In genomic region chr4:156295676-156296075, GRCh38 we compare ENCODE assay signal across 18 cellular contexts.
DNase-seq lines count a peak whose midpoint lies in the region; ATAC-seq, FAIRE-seq and TF ChIP-seq lines count a peak whose summit lies in the region.
"Had no signal": no experiment of that assay in that cellular context is flagged by ENCODE, and none has a peak within 500 bp of the region (broad histone marks: within the 10 kb centered on the region; RNA-seq: fewer than 3 reads in every experiment).

No MANE protein-coding gene starts in this region.

- H4K8ac ChIP-seq in mesendoderm (ENCODE audit: low read depth, low read length): no peak overlapping the region

- H3K9ac ChIP-seq in HepG2 (ENCODE audit: insufficient read depth, low read depth, low read length) (no peak overlapping the region), mesendoderm (ENCODE audit: low read length) (no peak overlapping the region)

- H4K5ac ChIP-seq in mesendoderm (ENCODE audit: low read length): no peak overlapping the region

- peaks cover 5 to 11% of the 10 kb centered on the region in 2 donors for H3K9me3 Mint-ChIP-seq in natural killer cell

- H3K36me3 ChIP-seq in HepG2 (replicated peaks in 1 of 2; ENCODE audit: control insufficient read depth in 1 of 2, insufficient read depth in 2 of 2, low read length in 2 of 2): no peaks in the 10 kb centered on the region
- no peaks in the 10 kb centered on the region for H3K36me3 ChIP-seq in right lobe of liver
- H3K36me3 ChIP-seq in mesendoderm (ENCODE audit: control insufficient read depth, insufficient read depth, low read length): no peaks in the 10 kb centered on the region
- no peaks in the 10 kb centered on the region for H3K36me3 ChIP-seq in esophagus muscularis mucosa

- no TSS peak for BruUV-seq in HepG2 (replicated peaks; lab: Mats Ljungman, UMichigan)

- no peak overlapping the region for H2AK5ac ChIP-seq in mesendoderm (ENCODE audit: low read length)

- H3K4me3 Mint-ChIP-seq in natural killer cell: no peak overlapping the region

- H3K4me1 ChIP-seq in HepG2 (ENCODE audit: insufficient read depth, low read length) (no peaks in the 10 kb centered on the region), right lobe of liver (no peaks in the 10 kb centered on the region), mesendoderm (ENCODE audit: control insufficient read depth, low read depth, low read length) (no peaks in the 10 kb centered on the region), esophagus muscularis mucosa (peaks cover 11 to 23% (median 18%) of the 10 kb centered on the region in 4 donors)

- H3K18ac ChIP-seq in mesendoderm (ENCODE audit: low read length): no peak overlapping the region

- POLR2A ChIA-PET in HepG2 (lab: Yijun Ruan, JAX): no interaction called here

- TF ChIP-seq POLR2A in HepG2 (IDR thresholded peaks at IDR 0.05; ENCODE audit: insufficient read depth in 1 of 2, low read depth in 2 of 2, low read length in 2 of 2) (no peak), right lobe of liver (IDR thresholded peaks at IDR 0.05) (no peak), esophagus muscularis mucosa (IDR thresholded peaks at IDR 0.05; ENCODE audit: low read depth) (no peak)

- H3K56ac ChIP-seq in mesendoderm (ENCODE audit: low read length): no peak overlapping the region

- H2BK5ac ChIP-seq in mesendoderm (ENCODE audit: low read length): no peak overlapping the region

- H3K4me1 Mint-ChIP-seq in natural killer cell: no peaks in the 10 kb centered on the region

- H3K27me3 ChIP-seq in HepG2 (ENCODE audit: control insufficient read depth in 1 of 2, insufficient read depth in 2 of 2, low read length in 2 of 2): no peaks in the 10 kb centered on the region
- no peaks in the 10 kb centered on the region for H3K27me3 ChIP-seq in right lobe of liver
- H3K27me3 ChIP-seq in mesendoderm (ENCODE audit: insufficient read depth, low read length, poor library complexity): no peaks in the 10 kb centered on the region
- H3K27me3 ChIP-seq in esophagus muscularis mucosa: no peaks in the 10 kb centered on the region

- ATAC-seq in HepG2 (no peak), right lobe of liver (no peak), GM19035 (IDR thresholded peaks at IDR 0.05; ENCODE audit: unreplicated experiment) (no peak), natural killer cell (no peak)
- ATAC-seq: HCT116, Panc1 had no signal

- H3K27ac ChIP-seq in HepG2 (ENCODE audit: extremely low read length, insufficient read depth, low read length) (no peak overlapping the region), right lobe of liver (no peak overlapping the region), mesendoderm (ENCODE audit: low read depth, low read length) (no peak overlapping the region), esophagus muscularis mucosa (replicated peaks in 1 of 4) (no peak overlapping the region)
- H3K27ac ChIP-seq: C4-2B had no signal

- no peaks in the 10 kb centered on the region for H3K36me3 Mint-ChIP-seq in natural killer cell

- H3K27me3 Mint-ChIP-seq in natural killer cell (ENCODE audit: low read depth in 2 of 2): no peaks in the 10 kb centered on the region

- no peak overlapping the region for H3K4ac ChIP-seq in mesendoderm (ENCODE audit: low read depth, low read length)

- H3K79me1 ChIP-seq in mesendoderm (ENCODE audit: low read length): no peaks in the 10 kb centered on the region

- DNase-seq in HepG2 (ENCODE audit: low spot score): no peak
- DNase-seq in right lobe of liver: no peak
- DNase-seq in cardiac fibroblast (ENCODE audit: low read depth in 2 of 2): peak; percentile 16 to 45
- DNase-seq in mesendoderm: no peak
- no peak for DNase-seq in esophagus muscularis mucosa (ENCODE audit: extremely low spot score)
- no peak for DNase-seq in activated naive CD4-positive, alpha-beta T cell treated with Interleukin-2 at 50 U/mL for 16 hours
- DNase-seq in natural killer cell: no peak
- DNase-seq: COR-L47, NCI-H146, NCI-H2107, NCI-H226, NCI-H526, Right ventricle myocardium superior had no signal

- H3K9me3 ChIP-seq in HepG2 (ENCODE audit: low read length) (no peaks in the 10 kb centered on the region), right lobe of liver (no peaks in the 10 kb centered on the region), esophagus muscularis mucosa (no peaks in the 10 kb centered on the region)

- no peak for TF ChIP-seq EP300 in HepG2 (IDR thresholded peaks at IDR 0.05; ENCODE audit: low read depth in 2 of 2, low read length in 2 of 2)
- no peak for TF ChIP-seq EP300 in HepG2 (CRISPR knock-in tag; IDR thresholded peaks at IDR 0.05; ENCODE audit: borderline replicate concordance)
- TF ChIP-seq EP300 in esophagus muscularis mucosa (IDR thresholded peaks at IDR 0.05): no peak

- H3K4me2 ChIP-seq in HepG2 (ENCODE audit: low read depth, low read length) (no peak overlapping the region), mesendoderm (ENCODE audit: low read length) (no peak overlapping the region)

- in situ Hi-C loops in HepG2 (cut with HindIII; ENCODE audit: extremely low pct_ligation_motif_present, low pct_unique_long_range_greater_than_20kb): no loop called here

- no peaks in the 10 kb centered on the region for H3K79me2 ChIP-seq in HepG2 (ENCODE audit: insufficient read depth, low read length)
- H3K79me2 ChIP-seq in mesendoderm (ENCODE audit: control insufficient read depth, insufficient read depth, low read length): no peaks in the 10 kb centered on the region

- H4K20me1 ChIP-seq in HepG2 (ENCODE audit: insufficient read depth, low read length): no peaks in the 10 kb centered on the region

- FAIRE-seq in HepG2 (lab: Jason Lieb, UNC): no peak
- FAIRE-seq: A204.1 had no signal

- TF ChIP-seq RAD21 in HepG2 (CRISPR knock-in tag; IDR thresholded peaks at IDR 0.05): no peak

- TF ChIP-seq CTCF in HepG2 (CRISPR knock-in tag; IDR thresholded peaks at IDR 0.05) (no peak), right lobe of liver (IDR thresholded peaks at IDR 0.05) (no peak), cardiac fibroblast (IDR thresholded peaks at IDR 0.05; ENCODE audit: low read depth, low read length) (no peak), esophagus muscularis mucosa (IDR thresholded peaks at IDR 0.05) (no peak), natural killer cell (IDR thresholded peaks at IDR 0.05) (no peak)

- intact Hi-C loops in HepG2 (cut with micrococcal nuclease; ENCODE audit: unreplicated experiment): loop anchor here (10.0 kb wide), 1 partner anchor 379 kb away; no protein-coding TSS in a partner anchor
- intact Hi-C loops in right lobe of liver (cut with DNase I): no loop called here
- intact Hi-C loops in esophagus muscularis mucosa (cut with DNase I): no loop called here
- intact Hi-C loops in natural killer cell (cut with micrococcal nuclease): no loop called here

- CTCF ChIA-PET in HepG2 (lab: Yijun Ruan, JAX; ENCODE audit: low intra/inter-chr PET ratio, low total read pairs): no interaction called here

- peak overlapping the region; percentile 19 for H2BK15ac ChIP-seq in mesendoderm (replicated peaks; ENCODE audit: low read depth)

- H3K23ac ChIP-seq in mesendoderm (ENCODE audit: low read length): no peak overlapping the region

- H3K4me3 ChIP-seq in HepG2 (replicated peaks in 1 of 3; ENCODE audit: insufficient read depth in 1 of 3, low read depth in 2 of 3, low read length in 3 of 3) (no peak overlapping the region), right lobe of liver (no peak overlapping the region), cardiac fibroblast (replicated peaks in 1 of 2; ENCODE audit: low read depth in 2 of 2, low read length in 2 of 2) (no peak overlapping the region), mesendoderm (ENCODE audit: low read length) (no peak overlapping the region), esophagus muscularis mucosa (no peak overlapping the region)

- no peak overlapping the region for H3K27ac Mint-ChIP-seq in natural killer cell

- no peak overlapping the region for H2AFZ ChIP-seq in HepG2 (ENCODE audit: low read length)

- H2BK120ac ChIP-seq in mesendoderm (ENCODE audit: low read depth, low read length): no peak overlapping the region

TF ChIP-seq in HepG2, 621 proteins besides CTCF, POLR2A, EP300 and RAD21:
- TF ChIP-seq HIC2 (CRISPR knock-in tag; IDR thresholded peaks at IDR 0.05; ENCODE audit: low read depth) (no peak), CEBPB (IDR thresholded peaks at IDR 0.05; ENCODE audit: borderline replicate concordance, low read depth, low read length) (peak; percentile 26; the same call in 1 of the 2 replicates)

Comparison
In these comparisons a context has a peak if more than half of its experiments do, and no peak if none do; other contexts are left out.
1. DNase-seq: peak in cardiac fibroblast (2 of 2); none in HepG2 (single experiment), right lobe of liver (0 of 3), mesendoderm (single experiment), esophagus muscularis mucosa (single experiment), activated naive CD4-positive, alpha-beta T cell treated with Interleukin-2 at 50 U/mL for 16 hours (single experiment) and natural killer cell (single experiment).